In genomic region chr4:52712172-52712990, GRCh38 we compare ENCODE assay signal across 8 cellular contexts. TPM values are rescaled to one million over a fixed set of nuclear protein-coding genes. Genes with fewer than 3 reads are reported as not detected.
DNase-seq lines count a peak whose midpoint lies in the region; ATAC-seq lines count a peak whose summit lies in the region.

No MANE protein-coding gene starts in this region.

- H3K27me3 ChIP-seq in endocrine pancreas (ENCODE audit: control insufficient read depth, insufficient read depth, low read length), result no peaks in the 10 kb centered on the region

- peak; percentile 95 for DNase-seq in COR-L47 (lab: John Stamatoyannopoulos, UW)
- DNase-seq in HT1080 (ENCODE audit: low read depth), result peak; percentile 97
- peak; percentile 98 for DNase-seq in NOMO-1 treated with dmso at 0.1 percent for 144 hours (lab: John Stamatoyannopoulos, UW; ENCODE audit: unreplicated experiment)
- DNase-seq in activated CD8-positive, alpha-beta memory T cell treated with anti-CD3 and anti-CD28 coated beads, Interleukin-2, amount 50 U/mL, for 24 hours (ENCODE audit: extremely low read depth), result peak; percentile 92
- DNase-seq in mesenteric fat pad (ENCODE audit: low spot score), result peak; percentile 99
- DNase-seq in stimulated activated CD8-positive, alpha-beta memory T cell treated with anti-CD3 and anti-CD28 coated beads, Interleukin-15, amount 100 ng/mL, for 1 hour (ENCODE audit: low read depth), result peak; percentile 88

- H3K4me3 ChIP-seq in endocrine pancreas (ENCODE audit: control insufficient read depth, insufficient read depth, low read length), result peak overlapping the region; percentile 79

- peak; percentile 84 for ATAC-seq in GM21367 (IDR thresholded peaks at IDR 0.05; ENCODE audit: unreplicated experiment)

- peak overlapping the region; percentile 92 for H3K9ac ChIP-seq in endocrine pancreas (ENCODE audit: control insufficient read depth, insufficient read depth, low read length)

- H3K36me3 ChIP-seq in endocrine pancreas (ENCODE audit: control insufficient read depth, insufficient read depth, low read length), result no peaks in the 10 kb centered on the region

- H3K4me1 ChIP-seq in endocrine pancreas (ENCODE audit: control insufficient read depth, insufficient read depth, low read length), result no peaks in the 10 kb centered on the region

- no peaks in the 10 kb centered on the region for H3K9me3 ChIP-seq in endocrine pancreas (ENCODE audit: control insufficient read depth, low read length)

RNA-seq across cellular contexts. Expression of gene ERVMER34-1, which starts 38.8 kb away (rescaled TPM):
- 0.03 and 0.13 TPM in 2 replicates for total RNA-seq in HT1080 (2014; rRNA removed; shearing (Covaris generic))
- polyA plus RNA-seq in HT1080 (2015; cell fraction: cytosol; rRNA removed), result 0.27 and 0.49 TPM in 2 replicates
- 0.48 and 0.90 TPM in 2 replicates for polyA plus RNA-seq in HT1080 (2015; cell fraction: nucleus; rRNA removed)
- total RNA-seq in mesenteric fat pad, result not detected

RNA-seq across cellular contexts. Expression of gene USP46, which starts 53.3 kb away (rescaled TPM):
- total RNA-seq in HT1080 (2014; rRNA removed; shearing (Covaris generic)), result 9.6 and 10.7 TPM in 2 replicates
- 11.1 and 13.4 TPM in 2 replicates for polyA plus RNA-seq in HT1080 (2015; cell fraction: cytosol; rRNA removed)
- polyA plus RNA-seq in HT1080 (2015; cell fraction: nucleus; rRNA removed), result 10.0 and 11.4 TPM in 2 replicates
- 18.3 TPM for total RNA-seq in mesenteric fat pad

Comparison
In these comparisons a context has a peak if more than half of its experiments do, and no peak if none do; other contexts are left out.
1. Peak in every context shown above with its lines: DNase-seq, ATAC-seq and H3K4me3 ChIP-seq.